In the genomic region with DNA sequence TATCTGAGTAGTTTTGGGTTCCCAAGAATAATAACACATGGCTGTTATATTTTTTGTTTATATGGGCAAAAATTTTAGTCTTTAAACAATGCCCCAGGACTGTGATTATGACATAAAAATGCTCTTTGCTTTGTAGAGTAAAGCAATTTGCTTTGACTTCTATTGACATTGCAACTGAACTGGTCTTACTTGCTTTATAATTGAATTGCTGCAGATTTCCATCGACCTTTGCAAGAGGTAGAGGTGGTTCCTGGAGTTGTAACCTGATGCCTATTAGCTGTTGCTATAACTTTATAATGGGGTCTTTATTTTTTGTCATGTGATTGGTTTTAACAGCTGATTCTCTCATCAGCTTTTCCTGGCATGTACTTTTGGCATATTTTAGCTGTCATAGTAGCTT, we compare ENCODE assay signal across 29 cellular contexts.
"Had no signal": no experiment of that assay in that cellular context is flagged by ENCODE, and none has a peak within 500 bp of the region (broad histone marks: within the 10 kb centered on the region; RNA-seq: fewer than 3 reads in every experiment).

No MANE protein-coding gene starts in this region.

- H3K9me3 ChIP-seq: adrenal gland, gastrocnemius medialis, sigmoid colon, stomach, thyroid gland had no signal

- H3K27me3 Mint-ChIP-seq: activated CD8-positive, alpha-beta T cell treated with anti-CD3 and anti-CD28 coated beads for 36 hours; activated naive CD8-positive, alpha-beta T cell; brain; naive thymus-derived CD8-positive, alpha-beta T cell; stimulated activated memory B cell treated with anti-CD40 and anti-IgM and Interleukin-4, amounts not matched to agents 10 μg/mL and 1 μg/mL and 100 μg/mL, for 72 hours; T-helper 17 cell had no signal

- H3K4me1 ChIP-seq: adrenal gland had no signal

- H3K27ac ChIP-seq: adrenal gland, coronary artery, dorsolateral prefrontal cortex, sigmoid colon, stomach, thyroid gland had no signal

- H3K4me1 Mint-ChIP-seq: activated B cell treated with CpG ODN at 0.5 μM for 24 hours; stimulated activated memory B cell treated with anti-CD40 and anti-IgM and Interleukin-4, amounts not matched to agents 10 μg/mL and 1 μg/mL and 100 μg/mL, for 72 hours had no signal

- H3K36me3 ChIP-seq: adrenal gland, gastrocnemius medialis, sigmoid colon, thyroid gland had no signal

- H3K4me3 Mint-ChIP-seq: activated B cell treated with CpG ODN at 0.5 μM for 24 hours; activated CD8-positive, alpha-beta T cell treated with anti-CD3 and anti-CD28 coated beads for 36 hours; activated naive CD8-positive, alpha-beta T cell; activated T-cell treated with anti-CD3 and anti-CD28 coated beads, Interleukin-2, amount 50 U/mL, for 72 hours; brain; naive thymus-derived CD8-positive, alpha-beta T cell; stimulated activated memory B cell treated with anti-CD40 and anti-IgM and Interleukin-4, amounts not matched to agents 10 μg/mL and 1 μg/mL and 100 μg/mL, for 72 hours; T-helper 17 cell had no signal

- H3K9me3 Mint-ChIP-seq: activated B cell treated with CpG ODN at 0.5 μM for 24 hours, brain had no signal

- H3K27ac Mint-ChIP-seq: activated B cell treated with CpG ODN at 0.5 μM for 24 hours; activated CD8-positive, alpha-beta T cell treated with anti-CD3 and anti-CD28 coated beads for 36 hours; activated naive CD8-positive, alpha-beta T cell; activated T-cell treated with anti-CD3 and anti-CD28 coated beads, Interleukin-2, amount 50 U/mL, for 72 hours; brain; stimulated activated memory B cell treated with anti-CD40 and anti-IgM and Interleukin-4, amounts not matched to agents 10 μg/mL and 1 μg/mL and 100 μg/mL, for 72 hours; T-helper 17 cell had no signal

- ATAC-seq: activated CD8-positive, alpha-beta T cell treated with anti-CD3 and anti-CD28 coated beads for 36 hours; activated T-cell treated with anti-CD3 and anti-CD28 coated beads, Interleukin-2, amount 50 U/mL, for 72 hours; gastrocnemius medialis; naive thymus-derived CD8-positive, alpha-beta T cell; stimulated activated memory B cell treated with anti-CD40 and anti-IgM and Interleukin-4, amounts not matched to agents 10 μg/mL and 1 μg/mL and 100 μg/mL, for 72 hours; T-helper 17 cell had no signal

- H3K27me3 ChIP-seq: adrenal gland, dorsolateral prefrontal cortex, gastrocnemius medialis, sigmoid colon, stomach, thyroid gland had no signal

- DNase-seq: activated B cell treated with CpG ODN at 0.5 μM for 24 hours; activated CD4-positive, alpha-beta T cell treated with anti-CD3 and anti-CD28 coated beads, Interleukin-2, amount 50 U/mL, for 1 hour; activated CD8-positive, alpha-beta T cell treated with anti-CD3 and anti-CD28 coated beads for 36 hours; activated effector memory CD4-positive, alpha-beta T cell treated with Interleukin-2 at 50 U/mL for 16 hours; activated naive CD4-positive, alpha-beta T cell treated with Interleukin-2 at 50 U/mL for 16 hours; activated T-cell treated with anti-CD3 and anti-CD28 coated beads, Interleukin-2, amount 50 U/mL, for 72 hours; adrenal gland; aorta; dorsolateral prefrontal cortex; effector memory CD4-positive, alpha-beta T cell; erythroblast; gastrocnemius medialis; glutamatergic neuron; midbrain; naive thymus-derived CD8-positive, alpha-beta T cell; sigmoid colon; small intestine; stimulated activated CD4-positive, alpha-beta T cell treated with anti-CD3 and anti-CD28 coated beads, Interleukin-1b, Interleukin-23, amount 100 ng/mL, for 48 hours; stimulated activated CD4-positive, alpha-beta T cell treated with anti-CD3 and anti-CD28 coated beads, Interleukin-4, amount 100 ng/mL, for 4 hours; stimulated activated CD8-positive, alpha-beta memory T cell treated with anti-CD3 and anti-CD28 coated beads, Interleukin-4, amount 100 ng/mL, for 48 hours; stomach; SW 1271; T-helper 17 cell; T1000; thyroid gland had no signal

- H3K36me3 Mint-ChIP-seq: brain; stimulated activated memory B cell treated with anti-CD40 and anti-IgM and Interleukin-4, amounts not matched to agents 10 μg/mL and 1 μg/mL and 100 μg/mL, for 72 hours had no signal

- H3K4me3 ChIP-seq: adrenal gland, coronary artery, dorsolateral prefrontal cortex, gastrocnemius medialis, sigmoid colon, stomach, thyroid gland had no signal
